In genomic region chr22:17057959-17058814, GRCh38 we compare ENCODE assay signal across 8 cellular contexts. TPM values are rescaled to one million over a fixed set of nuclear protein-coding genes. Genes with fewer than 3 reads are reported as not detected.
DNase-seq lines count a peak whose midpoint lies in the region; ATAC-seq and TF ChIP-seq lines count a peak whose summit lies in the region.

No MANE protein-coding gene starts in this region.

- 26 to 33% (median 28%) methylated on average over 11 of the region's 11 CpGs for WGBS in psoas muscle, 3 donors

- TF ChIP-seq CTCF in GM10266 (IDR thresholded peaks at IDR 0.05; ENCODE audit: control insufficient read depth, insufficient read depth, low read depth, missing control alignments) (peak; percentile 95), psoas muscle (IDR thresholded peaks at IDR 0.05) (peak; percentile 88)

- no peaks in the 10 kb centered on the region; the same call in 1 of the 2 replicates for H3K4me1 ChIP-seq in SJSA1 (replicated peaks)
- no peaks in the 10 kb centered on the region for H3K4me1 ChIP-seq in psoas muscle

- H3K4me3 ChIP-seq in SJSA1: no peak overlapping the region
- H3K4me3 ChIP-seq in psoas muscle: no peak overlapping the region

- H3K36me3 ChIP-seq in SJSA1 (no peaks in the 10 kb centered on the region), psoas muscle (ENCODE audit: insufficient read depth in 1 of 2, low read depth in 1 of 2) (no peaks in the 10 kb centered on the region)

- H3K9me3 ChIP-seq in SJSA1 (replicated peaks) (no peaks in the 10 kb centered on the region), psoas muscle (no peaks in the 10 kb centered on the region)

- intact Hi-C loops in left ventricle myocardium superior (cut with micrococcal nuclease): loop anchor here (10.0 kb wide), 1 partner anchor 133 kb away; no protein-coding TSS in a partner anchor
- intact Hi-C loops in psoas muscle (cut with DNase I): loop anchor here in 1 of 2 donors (2.0 kb wide), 1 partner anchor 141 kb away; no protein-coding TSS in a partner anchor

- DNase-seq in GM10266 (ENCODE audit: extremely low spot score): peak; percentile 67
- peak; percentile 55 to 63 for DNase-seq in Kasumi-1 (lab: John Stamatoyannopoulos, UW)
- peak; percentile 42 to 62 for DNase-seq in SJSA1 (ENCODE audit: low read depth in 1 of 2, low spot score in 2 of 2)
- peak; percentile 51 for DNase-seq in amniotic stem cell (lab: John Stamatoyannopoulos, UW)
- DNase-seq in left ventricle myocardium superior: no peak
- peak; percentile 40 to 66 for DNase-seq in psoas muscle

- H3K27ac ChIP-seq in SJSA1 (no peak overlapping the region), psoas muscle (no peak overlapping the region)

- peak; percentile 90 for ATAC-seq in left ventricle myocardium superior
- ATAC-seq in psoas muscle: peak; percentile 82 to 93 (median 88)
- ATAC-seq in GM21367 (IDR thresholded peaks at IDR 0.05; ENCODE audit: unreplicated experiment): no peak
- ATAC-seq in GM19351 (IDR thresholded peaks at IDR 0.05; ENCODE audit: unreplicated experiment): no peak

- H3K27me3 ChIP-seq in SJSA1 (replicated peaks): no peaks in the 10 kb centered on the region; the same call in 1 of the 2 replicates
- H3K27me3 ChIP-seq in psoas muscle (ENCODE audit: insufficient read depth in 3 of 3, low read length in 2 of 3): no peaks in the 10 kb centered on the region

RNA-seq across cellular contexts. Expression of gene IL17RA, which starts 26.6 kb away (rescaled TPM):
- total RNA-seq in SJSA1 (2014; rRNA removed; shearing (Covaris generic)): 10.7 and 14.6 TPM in 2 replicates
- total RNA-seq in left ventricle myocardium superior: 10.1 TPM
- total RNA-seq in psoas muscle: 1 to 10 TPM; 2.9 to 3.7 (median 3.3) TPM
- 1 to 10 TPM in 1 of 3 donors, under 1 TPM in 2; 0.93 to 1.8 (median 0.97) TPM for polyA plus RNA-seq in psoas muscle

RNA-seq across cellular contexts. Expression of gene GAB4, which starts 50.2 kb away (rescaled TPM):
- not detected in 2 replicates for total RNA-seq in SJSA1 (2014; rRNA removed; shearing (Covaris generic))
- total RNA-seq in left ventricle myocardium superior (not detected), psoas muscle (not detected)
- polyA plus RNA-seq in psoas muscle: not detected

Comparison
In these comparisons a context has a peak if more than half of its experiments do, and no peak if none do; other contexts are left out.
1. ATAC-seq: peak in left ventricle myocardium superior (single experiment) and psoas muscle (4 of 4); none in GM21367 (single experiment) and GM19351 (single experiment).